In the genomic region with DNA sequence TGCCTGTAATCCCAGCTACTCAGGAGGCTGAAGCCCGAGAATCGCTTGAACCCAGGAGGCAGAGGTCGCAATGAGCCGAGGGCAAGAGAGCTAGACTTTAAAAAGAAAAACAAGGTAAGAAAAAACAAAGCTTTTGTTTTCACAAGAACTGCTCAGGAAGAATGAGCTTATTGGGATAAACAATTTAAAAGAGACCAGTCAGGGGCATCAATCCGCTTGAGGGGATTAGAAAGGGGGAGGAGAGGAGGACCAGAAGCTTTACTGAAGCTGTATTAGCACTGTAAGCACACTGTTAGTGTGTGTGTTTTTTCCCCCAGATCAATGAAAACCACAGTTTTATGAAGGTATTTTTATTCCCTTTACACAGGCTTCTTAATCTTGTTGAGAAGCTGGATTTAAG, we compare ENCODE assay signal across 14 cellular contexts. TPM values are rescaled to one million over a fixed set of nuclear protein-coding genes. Genes with fewer than 3 reads are reported as not detected.
DNase-seq lines count a peak whose midpoint lies in the region; ATAC-seq and TF ChIP-seq lines count a peak whose summit lies in the region.
"Had no signal": no experiment of that assay in that cellular context is flagged by ENCODE, and none has a peak within 500 bp of the region (broad histone marks: within the 10 kb centered on the region; RNA-seq: fewer than 3 reads in every experiment).

No MANE protein-coding gene starts in this region.

- no peak for DNase-seq in GM23338 (ENCODE audit: low spot score)
- DNase-seq in WERI-Rb-1 = peak; percentile 56
- DNase-seq in neural crest cell (ENCODE audit: low read depth, low spot score) = no peak
- no peak for DNase-seq in vagina (ENCODE audit: extremely low spot score in 2 of 2)
- DNase-seq in prostate gland (ENCODE audit: low spot score) = no peak
- DNase-seq in activated naive CD8-positive, alpha-beta T cell treated with anti-CD3 and anti-CD28 coated beads for 36 hours = no peak
- DNase-seq: DMS153, EL, IMR-90, Karpas-422, MG63, NCI-H1092 had no signal

- intact Hi-C loops in vagina (cut with DNase I) = no loop called here
- intact Hi-C loops in prostate gland (cut with DNase I) = no loop called here

- H3K4me2 ChIP-seq in BLaER1 (0 out of 2 replicates have a peak overlapping the region, but pooled peaks have one; percentile 14), GM23338 (no peak overlapping the region)

- 71% methylated on average over 5 of the region's 5 CpGs for WGBS in prostate gland

- peaks cover 98% of the 10 kb centered on the region for H3K79me2 ChIP-seq in GM23338 (replicated peaks; ENCODE audit: insufficient read depth)

- H3K4me3 ChIP-seq in BLaER1 (no peak overlapping the region), GM23338 (no peak overlapping the region), WERI-Rb-1 (ENCODE audit: low read depth, low read length) (peak overlapping the region; percentile 42), vagina (no peak overlapping the region), prostate gland (no peak overlapping the region)
- H3K4me3 ChIP-seq: MG63 had no signal

- H3K4me3 Mint-ChIP-seq in GM23338 (no peak overlapping the region), neural crest cell (peak overlapping the region; percentile 41)
- H3K4me3 Mint-ChIP-seq in activated naive CD8-positive, alpha-beta T cell treated with anti-CD3 and anti-CD28 coated beads for 36 hours = no peak overlapping the region
- H3K4me3 Mint-ChIP-seq: CD14-positive monocyte had no signal

- TF ChIP-seq POLR2A in vagina (IDR thresholded peaks at IDR 0.05) (no peak), prostate gland (IDR thresholded peaks at IDR 0.05) (no peak)

- H3F3A ChIP-seq in GM23338 (replicated peaks; ENCODE audit: low read depth) = no peaks in the 10 kb centered on the region

- no peaks in the 10 kb centered on the region for H3K9me2 ChIP-seq in GM23338 (ENCODE audit: insufficient read depth)

- H3K27ac ChIP-seq in BLaER1 (no peak overlapping the region), GM23338 (ENCODE audit: low read depth) (peak overlapping the region; percentile 28; the same call in 1 of the 2 replicates), WERI-Rb-1 (peak overlapping the region; percentile 78), vagina (no peak overlapping the region), prostate gland (no peak overlapping the region)

- TF ChIP-seq CTCF in GM23338 (conservative IDR thresholded peaks at IDR 0.05; ENCODE audit: low read depth in 2 of 2) (no peak), WERI-Rb-1 (IDR thresholded peaks at IDR 0.05; ENCODE audit: low read depth, low read length) (no peak), neural crest cell (conservative IDR thresholded peaks at IDR 0.05) (no peak), vagina (IDR thresholded peaks at IDR 0.05) (no peak), prostate gland (IDR thresholded peaks at IDR 0.05) (no peak)

- H4K20me1 ChIP-seq in BLaER1 (peaks cover 98% of the 10 kb centered on the region), GM23338 (replicated peaks; ENCODE audit: insufficient read depth) (peaks cover 60% of the 10 kb centered on the region)

- ATAC-seq in GM23338 = peak; percentile 20; the same call in 2 of the 3 replicates

- no peaks in the 10 kb centered on the region for H3K9me3 Mint-ChIP-seq in GM23338
- H3K9me3 Mint-ChIP-seq in neural crest cell = no peaks in the 10 kb centered on the region
- no peaks in the 10 kb centered on the region for H3K9me3 Mint-ChIP-seq in activated naive CD8-positive, alpha-beta T cell treated with anti-CD3 and anti-CD28 coated beads for 36 hours
- H3K9me3 Mint-ChIP-seq: CD14-positive monocyte had no signal

- H3K27me3 ChIP-seq in BLaER1 = no peaks in the 10 kb centered on the region
- H3K27me3 ChIP-seq in GM23338 (ENCODE audit: insufficient read depth) = no peaks in the 10 kb centered on the region
- H3K27me3 ChIP-seq in WERI-Rb-1 (ENCODE audit: insufficient read depth, low read depth, severe bottlenecking) = no peaks in the 10 kb centered on the region
- no peaks in the 10 kb centered on the region for H3K27me3 ChIP-seq in vagina
- no peaks in the 10 kb centered on the region for H3K27me3 ChIP-seq in prostate gland (replicated peaks; ENCODE audit: insufficient read depth)
- H3K27me3 ChIP-seq: MG63 had no signal

- H3K9ac ChIP-seq in BLaER1 = no peak overlapping the region

- H3K4me1 Mint-ChIP-seq in GM23338 (peaks cover 43% of the 10 kb centered on the region), neural crest cell (peaks cover 49% of the 10 kb centered on the region)
- H3K4me1 Mint-ChIP-seq in activated naive CD8-positive, alpha-beta T cell treated with anti-CD3 and anti-CD28 coated beads for 36 hours = peaks cover 30% of the 10 kb centered on the region

- H3K27me3 Mint-ChIP-seq in GM23338 (ENCODE audit: insufficient read depth, low read depth, poor library complexity) (peaks cover 7% of the 10 kb centered on the region), neural crest cell (ENCODE audit: low read depth) (no peaks in the 10 kb centered on the region)
- no peaks in the 10 kb centered on the region for H3K27me3 Mint-ChIP-seq in activated naive CD8-positive, alpha-beta T cell treated with anti-CD3 and anti-CD28 coated beads for 36 hours

- H3K36me3 ChIP-seq in BLaER1 = peaks cover 46% of the 10 kb centered on the region
- no peaks in the 10 kb centered on the region for H3K36me3 ChIP-seq in GM23338 (ENCODE audit: insufficient read depth)
- peaks cover 10% of the 10 kb centered on the region for H3K36me3 ChIP-seq in WERI-Rb-1
- H3K36me3 ChIP-seq in vagina = peaks cover 0 to 10% of the 10 kb centered on the region in 2 donors
- H3K36me3 ChIP-seq in prostate gland = no peaks in the 10 kb centered on the region
- H3K36me3 ChIP-seq: MG63 had no signal

- H3K4me1 ChIP-seq in BLaER1 (peaks cover 56% of the 10 kb centered on the region), GM23338 (ENCODE audit: insufficient read depth) (peaks cover 26% of the 10 kb centered on the region), vagina (peaks cover 14% of the 10 kb centered on the region), prostate gland (replicated peaks) (no peaks in the 10 kb centered on the region)

- H2AFZ ChIP-seq in GM23338 = no peak overlapping the region

- peaks cover 16% of the 10 kb centered on the region for H3K36me3 Mint-ChIP-seq in GM23338 (ENCODE audit: low read depth)
- H3K36me3 Mint-ChIP-seq in neural crest cell (ENCODE audit: low read depth) = peaks cover 9% of the 10 kb centered on the region
- H3K36me3 Mint-ChIP-seq in activated naive CD8-positive, alpha-beta T cell treated with anti-CD3 and anti-CD28 coated beads for 36 hours = peaks cover 17% of the 10 kb centered on the region

- H3K9me3 ChIP-seq in BLaER1 (no peaks in the 10 kb centered on the region), WERI-Rb-1 (ENCODE audit: severe bottlenecking) (no peaks in the 10 kb centered on the region), vagina (no peaks in the 10 kb centered on the region), prostate gland (no peaks in the 10 kb centered on the region)
- H3K9me3 ChIP-seq: MG63 had no signal

- no peak overlapping the region; the same call in 1 of the 2 replicates for H3K27ac Mint-ChIP-seq in GM23338
- H3K27ac Mint-ChIP-seq in neural crest cell (ENCODE audit: unreplicated experiment) = no peak overlapping the region
- H3K27ac Mint-ChIP-seq in activated naive CD8-positive, alpha-beta T cell treated with anti-CD3 and anti-CD28 coated beads for 36 hours = no peak overlapping the region

TF ChIP-seq in GM23338, 12 proteins besides CTCF, POLR2A, EP300 and RAD21 (continues in another document):
- TF ChIP-seq CREB1 (CRISPR knock-in tag; IDR thresholded peaks at IDR 0.05; ENCODE audit: low read depth) = no peak
- TF ChIP-seq, protein P1, sequence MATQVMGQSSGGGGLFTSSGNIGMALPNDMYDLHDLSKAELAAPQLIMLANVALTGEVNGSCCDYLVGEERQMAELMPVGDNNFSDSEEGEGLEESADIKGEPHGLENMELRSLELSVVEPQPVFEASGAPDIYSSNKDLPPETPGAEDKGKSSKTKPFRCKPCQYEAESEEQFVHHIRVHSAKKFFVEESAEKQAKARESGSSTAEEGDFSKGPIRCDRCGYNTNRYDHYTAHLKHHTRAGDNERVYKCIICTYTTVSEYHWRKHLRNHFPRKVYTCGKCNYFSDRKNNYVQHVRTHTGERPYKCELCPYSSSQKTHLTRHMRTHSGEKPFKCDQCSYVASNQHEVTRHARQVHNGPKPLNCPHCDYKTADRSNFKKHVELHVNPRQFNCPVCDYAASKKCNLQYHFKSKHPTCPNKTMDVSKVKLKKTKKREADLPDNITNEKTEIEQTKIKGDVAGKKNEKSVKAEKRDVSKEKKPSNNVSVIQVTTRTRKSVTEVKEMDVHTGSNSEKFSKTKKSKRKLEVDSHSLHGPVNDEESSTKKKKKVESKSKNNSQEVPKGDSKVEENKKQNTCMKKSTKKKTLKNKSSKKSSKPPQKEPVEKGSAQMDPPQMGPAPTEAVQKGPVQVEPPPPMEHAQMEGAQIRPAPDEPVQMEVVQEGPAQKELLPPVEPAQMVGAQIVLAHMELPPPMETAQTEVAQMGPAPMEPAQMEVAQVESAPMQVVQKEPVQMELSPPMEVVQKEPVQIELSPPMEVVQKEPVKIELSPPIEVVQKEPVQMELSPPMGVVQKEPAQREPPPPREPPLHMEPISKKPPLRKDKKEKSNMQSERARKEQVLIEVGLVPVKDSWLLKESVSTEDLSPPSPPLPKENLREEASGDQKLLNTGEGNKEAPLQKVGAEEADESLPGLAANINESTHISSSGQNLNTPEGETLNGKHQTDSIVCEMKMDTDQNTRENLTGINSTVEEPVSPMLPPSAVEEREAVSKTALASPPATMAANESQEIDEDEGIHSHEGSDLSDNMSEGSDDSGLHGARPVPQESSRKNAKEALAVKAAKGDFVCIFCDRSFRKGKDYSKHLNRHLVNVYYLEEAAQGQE (IDR thresholded peaks at IDR 0.05; ENCODE audit: unreplicated experiment) = no peak
- TF ChIP-seq NANOG (IDR thresholded peaks at IDR 0.05; ENCODE audit: borderline replicate concordance) = no peak

RNA-seq across cellular contexts. Expression of a gene that starts 8.8 kb away (rescaled TPM):
- total RNA-seq in GM23338 (2014; rRNA removed; shearing (Covaris generic)) = 68.5 and 72.0 TPM in 2 replicates
- 28.5 and 31.0 TPM in 2 replicates for polyA plus RNA-seq in GM23338 (2016; fragmentation: Nextera tagmentation; extraction: Ambion mirVana)
- total RNA-seq in neural crest cell (50.5 and 56.4 TPM in 2 replicates), vagina (21.9 TPM), prostate gland (10 to 100 TPM; 21.5 to 35.9 TPM)
- 10 to 100 TPM; 32.2 to 37.6 TPM for total RNA-seq in activated naive CD8-positive, alpha-beta T cell treated with anti-CD3 and anti-CD28 coated beads for 36 hours

RNA-seq across cellular contexts. Expression of a gene that starts 22.4 kb away (rescaled TPM):
- total RNA-seq in GM23338 (2014; rRNA removed; shearing (Covaris generic)) = 89.9 and 90.3 TPM in 2 replicates
- polyA plus RNA-seq in GM23338 (2016; fragmentation: Nextera tagmentation; extraction: Ambion mirVana) = 199 and 224 TPM in 2 replicates
- total RNA-seq in neural crest cell = 99.8 and 103 TPM in 2 replicates
- 45.7 TPM for total RNA-seq in vagina
- total RNA-seq in prostate gland = 100 to 1,000 TPM in 1 of 2 donors, 10 to 100 TPM in 1; 67.9 to 101 TPM
- total RNA-seq in activated naive CD8-positive, alpha-beta T cell treated with anti-CD3 and anti-CD28 coated beads for 36 hours = 10 to 100 TPM; 35.8 to 36.8 TPM

RNA-seq across cellular contexts. Expression of a gene that starts 39.6 kb away (rescaled TPM):
- total RNA-seq in GM23338 (2014; rRNA removed; shearing (Covaris generic)) = 13.2 and 22.2 TPM in 2 replicates
- 2.7 and 3.3 TPM in 2 replicates for polyA plus RNA-seq in GM23338 (2016; fragmentation: Nextera tagmentation; extraction: Ambion mirVana)
- 22.4 and 23.1 TPM in 2 replicates for total RNA-seq in neural crest cell
- 0.25 TPM for total RNA-seq in vagina
- total RNA-seq in prostate gland = 1 to 10 TPM in 1 of 2 donors, under 1 TPM in 1; 0.23 to 9.5 TPM
- under 1 TPM in 1 of 2 experiments, not detected in 1; 0.06 TPM for total RNA-seq in activated naive CD8-positive, alpha-beta T cell treated with anti-CD3 and anti-CD28 coated beads for 36 hours
- polyA plus RNA-seq: CD14-positive monocyte had no signal

Comparison
In these comparisons a context has a peak if more than half of its experiments do, and no peak if none do; other contexts are left out.
1. H3K27ac ChIP-seq: peak in GM23338 (single experiment) and WERI-Rb-1 (single experiment); none in BLaER1 (single experiment), vagina (single experiment) and prostate gland (0 of 2).